ENCODE assay signal across 14 cellular contexts in genomic region chr7:20562461-20562860, GRCh38. TPM values are rescaled to one million over a fixed set of nuclear protein-coding genes. Genes with fewer than 3 reads are reported as not detected.
"Had no signal": no experiment of that assay in that cellular context is flagged by ENCODE, and none has a peak within 500 bp of the region (broad histone marks: within the 10 kb centered on the region; RNA-seq: fewer than 3 reads in every experiment).

No MANE protein-coding gene starts in this region.

- ATAC-seq: activated CD8-positive, alpha-beta T cell treated with anti-CD3 and anti-CD28 coated beads, Interleukin-2, amount 10 ng/mL, durations not matched to agents 7 days and 5 days; stimulated activated effector memory CD8-positive, alpha-beta T cell treated with anti-CD3 and anti-CD28 coated beads, Interleukin-12 subunit alpha, Interleukin-12 subunit beta, amount 100 ng/mL, for 72 hours; T-cell had no signal

- H3K36me3 ChIP-seq: ascending aorta, cardiac muscle cell had no signal

- H3K9me3 ChIP-seq: ascending aorta had no signal

- H3K4me1 ChIP-seq: ascending aorta had no signal

- H3K4me3 ChIP-seq: ascending aorta, cardiac muscle cell, skin epidermis had no signal

- DNase-seq: activated CD4-positive, alpha-beta T cell treated with anti-CD3 and anti-CD28 coated beads for 48 hours; activated CD8-positive, alpha-beta memory T cell treated with anti-CD3 and anti-CD28 coated beads, Interleukin-2, amount 50 U/mL, for 48 hours; activated CD8-positive, alpha-beta T cell treated with anti-CD3 and anti-CD28 coated beads, Interleukin-2, amount 10 ng/mL, durations not matched to agents 7 days and 5 days; activated naive CD4-positive, alpha-beta T cell; hypothalamus; kidney glomerular epithelial cell; substantia nigra; T-cell had no signal

- H3K27me3 ChIP-seq: ascending aorta, cardiac muscle cell had no signal

- H3K27ac ChIP-seq: ascending aorta, cardiac muscle cell, skin epidermis had no signal

RNA-seq across cellular contexts. Expression of gene ABCB5, which starts 53.0 kb away (rescaled TPM):
- total RNA-seq: activated CD8-positive, alpha-beta T cell treated with anti-CD3 and anti-CD28 coated beads, Interleukin-2, amount 10 ng/mL, durations not matched to agents 7 days and 5 days; activated T-helper 1 cell treated with anti-CD3 and anti-CD28 coated beads, Interleukin-12 subunit alpha, Interleukin-12 subunit beta, Interleukin-2, Interleukin-4 antibody, amounts not matched to agents 30 ng/mL and 10 ng/mL and 1 ng/mL, durations not matched to agents 14 hours and 24 hours and 36 hours; ascending aorta; cardiac muscle cell; glomerular endothelial cell; T-cell had no signal
